Comparison of ENCODE assay signal across 23 cellular contexts in the genomic region with DNA sequence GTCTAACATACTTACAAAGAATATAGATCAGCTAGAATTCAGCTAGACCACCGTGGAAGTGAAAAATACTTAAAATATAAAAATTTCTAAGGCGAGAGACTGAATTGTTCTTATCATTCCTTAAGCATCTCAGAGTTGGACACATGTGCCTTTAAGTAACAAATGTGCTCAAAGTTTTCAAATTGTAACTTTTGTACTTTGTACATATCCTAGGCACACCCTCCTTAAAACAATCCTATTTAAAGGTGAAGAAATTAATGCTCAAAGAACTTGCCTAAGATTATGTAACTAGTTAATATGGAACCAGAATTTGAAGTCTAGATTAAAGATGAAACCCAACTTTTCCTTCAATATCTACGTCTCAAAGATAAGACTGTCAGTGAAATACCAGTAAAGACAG.
DNase-seq lines count a peak whose midpoint lies in the region; ATAC-seq, FAIRE-seq and TF ChIP-seq lines count a peak whose summit lies in the region.
"Had no signal": no experiment of that assay in that cellular context is flagged by ENCODE, and none has a peak within 500 bp of the region (broad histone marks: within the 10 kb centered on the region; RNA-seq: fewer than 3 reads in every experiment).

No MANE protein-coding gene starts in this region.

- H2AFZ ChIP-seq in HepG2 (ENCODE audit: low read length): no peak overlapping the region
- H2AFZ ChIP-seq: PC-9 had no signal

- WGBS in HepG2 (ENCODE audit: low lambda C conversion rate): 85% methylated on average over 3 of the region's 3 CpGs
- 71% methylated on average over 3 of the region's 3 CpGs for WGBS in right lobe of liver (ENCODE audit: insufficient coverage, low coverage, low lambda C conversion rate, missing lambda C conversion rate)

- no TSS peak for BruUV-seq in HepG2 (replicated peaks; lab: Mats Ljungman, UMichigan)

- ATAC-seq in HepG2 (no peak), right lobe of liver (no peak)
- no peak for ATAC-seq in naive thymus-derived CD8-positive, alpha-beta T cell
- ATAC-seq: HCT116, Right ventricle myocardium inferior had no signal

- no peaks in the 10 kb centered on the region for H3K27me3 Mint-ChIP-seq in naive thymus-derived CD8-positive, alpha-beta T cell

- peaks cover 5 to 30% (median 8%) of the 10 kb centered on the region in 3 donors for H3K36me3 Mint-ChIP-seq in naive thymus-derived CD8-positive, alpha-beta T cell

- TF ChIP-seq CTCF in HepG2 (CRISPR knock-in tag; IDR thresholded peaks at IDR 0.05) (no peak), right lobe of liver (IDR thresholded peaks at IDR 0.05) (no peak), colonic mucosa (IDR thresholded peaks at IDR 0.05) (no peak), GM10248 (IDR thresholded peaks at IDR 0.05; ENCODE audit: control extremely low read depth, extremely low read depth, low read depth, missing control alignments) (no peak)

- no peak for DNase-seq in HepG2 (ENCODE audit: low spot score)
- no peak for DNase-seq in right lobe of liver
- DNase-seq in colonic mucosa: no peak
- DNase-seq in naive thymus-derived CD8-positive, alpha-beta T cell: no peak
- DNase-seq in glomerular visceral epithelial cell (ENCODE audit: extremely low spot score): no peak
- no peak for DNase-seq in GM10248 (ENCODE audit: extremely low spot score)
- no peak for DNase-seq in NCI-H187 (lab: John Stamatoyannopoulos, UW)
- DNase-seq: 8988T, ACHN, KBM-7, MV-4-11, NCI-H1105 treated with DMSO at 0.1 percent for 48 hours, NCI-H146, NCI-H2029 treated with DMSO at 0.1 percent for 48 hours, NCI-H2227 treated with DMSO at 0.1 percent for 48 hours, NCI-H526 treated with DMSO at 0.1 percent for 48 hours, PC-9, SJCRH30 had no signal

- H3K27ac ChIP-seq in HepG2 (ENCODE audit: extremely low read length, insufficient read depth, low read length) (no peak overlapping the region), right lobe of liver (no peak overlapping the region), colonic mucosa (peak overlapping the region; percentile 3)
- H3K27ac ChIP-seq: PC-9, SJCRH30 had no signal

- no peaks in the 10 kb centered on the region for H3K9me3 Mint-ChIP-seq in naive thymus-derived CD8-positive, alpha-beta T cell

- no peak for TF ChIP-seq RAD21 in HepG2 (CRISPR knock-in tag; IDR thresholded peaks at IDR 0.05)

- TF ChIP-seq POLR2A in HepG2 (IDR thresholded peaks at IDR 0.05; ENCODE audit: insufficient read depth in 1 of 2, low read depth in 2 of 2, low read length in 2 of 2) (no peak), right lobe of liver (IDR thresholded peaks at IDR 0.05) (no peak)

- peaks cover 100% of the 10 kb centered on the region for H4K20me1 ChIP-seq in HepG2 (ENCODE audit: insufficient read depth, low read length)

- H3K27me3 ChIP-seq in HepG2 (ENCODE audit: control insufficient read depth in 1 of 2, insufficient read depth in 2 of 2, low read length in 2 of 2) (no peaks in the 10 kb centered on the region), right lobe of liver (no peaks in the 10 kb centered on the region), colonic mucosa (no peaks in the 10 kb centered on the region)
- H3K27me3 ChIP-seq: SJCRH30 had no signal

- POLR2A ChIA-PET in HepG2 (lab: Yijun Ruan, JAX) (no interaction called here), GM10248 (lab: Yijun Ruan, JAX) (no interaction called here)
- POLR2A ChIA-PET in naive thymus-derived CD8-positive, alpha-beta T cell (lab: Charles Lee): interaction anchor here (0.7 kb wide), 1 partner anchor 138 kb away, joined by 5 read pairs; no protein-coding TSS in a partner anchor

- no peak for FAIRE-seq in HepG2 (lab: Jason Lieb, UNC)
- FAIRE-seq: D721Med, GM18507, HTR-8/SVneo had no signal

- H3K4me3 Mint-ChIP-seq in naive thymus-derived CD8-positive, alpha-beta T cell: no peak overlapping the region

- H3K79me2 ChIP-seq in HepG2 (ENCODE audit: insufficient read depth, low read length): peaks cover 100% of the 10 kb centered on the region

- H3K27ac Mint-ChIP-seq in naive thymus-derived CD8-positive, alpha-beta T cell: peak overlapping the region in 7 of 10 donors; percentile 6 to 61 (median 39)

- no peak overlapping the region for H3K4me3 ChIP-seq in HepG2 (replicated peaks in 1 of 3; ENCODE audit: insufficient read depth in 1 of 3, low read depth in 2 of 3, low read length in 3 of 3)
- no peak overlapping the region for H3K4me3 ChIP-seq in right lobe of liver
- H3K4me3 ChIP-seq in colonic mucosa: no peak overlapping the region
- H3K4me3 ChIP-seq: PC-9, SJCRH30 had no signal

- no peak overlapping the region for H3K9ac ChIP-seq in HepG2 (ENCODE audit: insufficient read depth, low read depth, low read length)
- H3K9ac ChIP-seq in colonic mucosa (ENCODE audit: low read depth in 2 of 2, low read length in 2 of 2): no peak overlapping the region

- in situ Hi-C loops in HepG2 (cut with HindIII; ENCODE audit: extremely low pct_ligation_motif_present, low pct_unique_long_range_greater_than_20kb): no loop called here

- H3K9me3 ChIP-seq in HepG2 (ENCODE audit: low read length): no peaks in the 10 kb centered on the region
- no peaks in the 10 kb centered on the region for H3K9me3 ChIP-seq in right lobe of liver
- no peaks in the 10 kb centered on the region for H3K9me3 ChIP-seq in colonic mucosa
- H3K9me3 ChIP-seq: SJCRH30 had no signal

- intact Hi-C loops in HepG2 (cut with micrococcal nuclease; ENCODE audit: unreplicated experiment) (no loop called here), right lobe of liver (cut with DNase I) (no loop called here), colonic mucosa (cut with DNase I) (no loop called here)

- no peak overlapping the region for H3K4me2 ChIP-seq in HepG2 (ENCODE audit: low read depth, low read length)
- H3K4me2 ChIP-seq: PC-9 had no signal

- peaks cover 18 to 54% of the 10 kb centered on the region in 2 experiments for H3K36me3 ChIP-seq in HepG2 (replicated peaks in 1 of 2; ENCODE audit: control insufficient read depth in 1 of 2, insufficient read depth in 2 of 2, low read length in 2 of 2)
- H3K36me3 ChIP-seq in right lobe of liver: peaks cover 0 to 8% (median 2%) of the 10 kb centered on the region in 4 donors
- H3K36me3 ChIP-seq in colonic mucosa: no peaks in the 10 kb centered on the region

- H3K4me1 ChIP-seq in HepG2 (ENCODE audit: insufficient read depth, low read length): peaks cover 64% of the 10 kb centered on the region
- peaks cover 0 to 24% (median 3%) of the 10 kb centered on the region in 4 donors for H3K4me1 ChIP-seq in right lobe of liver
- H3K4me1 ChIP-seq in colonic mucosa: peaks cover 13% of the 10 kb centered on the region
- H3K4me1 ChIP-seq: SJCRH30 had no signal

- TF ChIP-seq EP300 in HepG2 (IDR thresholded peaks at IDR 0.05; ENCODE audit: low read depth in 2 of 2, low read length in 2 of 2): no peak
- no peak for TF ChIP-seq EP300 in HepG2 (CRISPR knock-in tag; IDR thresholded peaks at IDR 0.05; ENCODE audit: borderline replicate concordance)

- CTCF ChIA-PET in HepG2 (lab: Yijun Ruan, JAX; ENCODE audit: low intra/inter-chr PET ratio, low total read pairs): no interaction called here
- CTCF ChIA-PET in GM10248 (lab: Yijun Ruan, JAX): interaction anchor here (1.2 to 12.2 kb wide), 5 partner anchors 10 to 152 kb away, joined by 3 to 106 read pairs (median 7); no protein-coding TSS in a partner anchor

- peaks cover 25 to 73% (median 60%) of the 10 kb centered on the region in 4 donors for H3K4me1 Mint-ChIP-seq in naive thymus-derived CD8-positive, alpha-beta T cell

TF ChIP-seq in HepG2, 621 proteins besides CTCF, POLR2A, EP300 and RAD21:
- TF ChIP-seq AGO2 (optimal IDR thresholded peaks at IDR 0.05; ENCODE audit: low read depth, low read length) (peak; percentile 26), EZH2 (conservative IDR thresholded peaks at IDR 0.05; ENCODE audit: low read depth, low read length) (no peak)
